ENCODE assay signal across 1 cellular context in genomic region chr13:28013482-28013881, GRCh38.
TF ChIP-seq lines count a peak whose summit lies in the region.

No MANE protein-coding gene starts in this region.

TF ChIP-seq in GM12878, 131 proteins besides CTCF, POLR2A, EP300 and RAD21:
- TF ChIP-seq ZNF217 (IDR thresholded peaks at IDR 0.05) (peak; percentile 23; the same call in 1 of the 2 replicates), KDM1A (IDR thresholded peaks at IDR 0.05; ENCODE audit: borderline replicate concordance) (peak; percentile 68; the same call in 1 of the 2 replicates), MAX (IDR thresholded peaks at IDR 0.05; ENCODE audit: low read depth, low read length) (no peak), POLR2AphosphoS2 (IDR thresholded peaks at IDR 0.05; ENCODE audit: low read depth, low read length) (no peak)
- TF ChIP-seq, protein P1, sequence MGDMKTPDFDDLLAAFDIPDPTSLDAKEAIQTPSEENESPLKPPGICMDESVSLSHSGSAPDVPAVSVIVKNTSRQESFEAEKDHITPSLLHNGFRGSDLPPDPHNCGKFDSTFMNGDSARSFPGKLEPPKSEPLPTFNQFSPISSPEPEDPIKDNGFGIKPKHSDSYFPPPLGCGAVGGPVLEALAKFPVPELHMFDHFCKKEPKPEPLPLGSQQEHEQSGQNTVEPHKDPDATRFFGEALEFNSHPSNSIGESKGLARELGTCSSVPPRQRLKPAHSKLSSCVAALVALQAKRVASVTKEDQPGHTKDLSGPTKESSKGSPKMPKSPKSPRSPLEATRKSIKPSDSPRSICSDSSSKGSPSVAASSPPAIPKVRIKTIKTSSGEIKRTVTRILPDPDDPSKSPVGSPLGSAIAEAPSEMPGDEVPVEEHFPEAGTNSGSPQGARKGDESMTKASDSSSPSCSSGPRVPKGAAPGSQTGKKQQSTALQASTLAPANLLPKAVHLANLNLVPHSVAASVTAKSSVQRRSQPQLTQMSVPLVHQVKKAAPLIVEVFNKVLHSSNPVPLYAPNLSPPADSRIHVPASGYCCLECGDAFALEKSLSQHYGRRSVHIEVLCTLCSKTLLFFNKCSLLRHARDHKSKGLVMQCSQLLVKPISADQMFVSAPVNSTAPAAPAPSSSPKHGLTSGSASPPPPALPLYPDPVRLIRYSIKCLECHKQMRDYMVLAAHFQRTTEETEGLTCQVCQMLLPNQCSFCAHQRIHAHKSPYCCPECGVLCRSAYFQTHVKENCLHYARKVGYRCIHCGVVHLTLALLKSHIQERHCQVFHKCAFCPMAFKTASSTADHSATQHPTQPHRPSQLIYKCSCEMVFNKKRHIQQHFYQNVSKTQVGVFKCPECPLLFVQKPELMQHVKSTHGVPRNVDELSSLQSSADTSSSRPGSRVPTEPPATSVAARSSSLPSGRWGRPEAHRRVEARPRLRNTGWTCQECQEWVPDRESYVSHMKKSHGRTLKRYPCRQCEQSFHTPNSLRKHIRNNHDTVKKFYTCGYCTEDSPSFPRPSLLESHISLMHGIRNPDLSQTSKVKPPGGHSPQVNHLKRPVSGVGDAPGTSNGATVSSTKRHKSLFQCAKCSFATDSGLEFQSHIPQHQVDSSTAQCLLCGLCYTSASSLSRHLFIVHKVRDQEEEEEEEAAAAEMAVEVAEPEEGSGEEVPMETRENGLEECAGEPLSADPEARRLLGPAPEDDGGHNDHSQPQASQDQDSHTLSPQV (IDR thresholded peaks at IDR 0.05): no peak
